Comparison of ENCODE assay signal across 16 cellular contexts in the genomic region with DNA sequence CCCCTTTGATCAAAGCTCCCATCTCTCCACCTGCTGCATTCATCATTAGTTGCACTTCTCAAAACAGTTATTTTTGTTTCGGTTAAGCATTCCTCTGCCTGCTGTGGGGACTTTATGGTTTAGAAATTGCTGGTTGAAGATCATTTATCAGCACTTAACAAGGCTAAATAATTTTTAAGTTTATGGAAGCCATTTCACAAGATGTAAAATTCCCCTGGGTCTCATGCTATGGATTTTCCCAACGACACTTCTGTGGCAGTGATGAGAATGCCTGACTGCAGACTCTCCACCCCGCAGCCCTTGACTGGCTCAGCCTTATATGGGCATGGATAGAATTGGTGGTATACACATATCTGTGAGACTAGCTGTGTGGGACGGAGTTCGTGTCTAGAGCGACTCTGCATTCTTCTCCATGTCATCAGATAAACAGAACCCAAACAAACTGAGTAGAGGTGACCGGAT. TPM values are rescaled to one million over a fixed set of nuclear protein-coding genes. Genes with fewer than 3 reads are reported as not detected.
A peak's percentile ranks its signal among the peaks of the same experiment; 100 is the strongest.
DNase-seq lines count a peak whose midpoint lies in the region; ATAC-seq and TF ChIP-seq lines count a peak whose summit lies in the region.
"Had no signal": no experiment of that assay in that cellular context is flagged by ENCODE, and none has a peak within 500 bp of the region (broad histone marks: within the 10 kb centered on the region; RNA-seq: fewer than 3 reads in every experiment).

No MANE protein-coding gene starts in this region.

- H3K27me3 ChIP-seq in right cardiac atrium (ENCODE audit: control insufficient read depth, insufficient read depth) (no peaks in the 10 kb centered on the region), sigmoid colon (no peaks in the 10 kb centered on the region), suprapubic skin (no peaks in the 10 kb centered on the region)

- TF ChIP-seq POLR2A in sigmoid colon (IDR thresholded peaks at IDR 0.05) (no peak), suprapubic skin (IDR thresholded peaks at IDR 0.05) (no peak)

- TF ChIP-seq CTCF in sigmoid colon (IDR thresholded peaks at IDR 0.05) (no peak), suprapubic skin (IDR thresholded peaks at IDR 0.05) (no peak)

- H3K4me3 ChIP-seq in right cardiac atrium (ENCODE audit: low read length) (no peak overlapping the region), sigmoid colon (no peak overlapping the region), suprapubic skin (no peak overlapping the region)

- peaks cover 22% of the 10 kb centered on the region for H3K4me1 ChIP-seq in right cardiac atrium (ENCODE audit: control insufficient read depth, insufficient read depth, low read length)
- peaks cover 0 to 74% (median 69%) of the 10 kb centered on the region in 4 donors for H3K4me1 ChIP-seq in sigmoid colon
- peaks cover 14% of the 10 kb centered on the region for H3K4me1 ChIP-seq in suprapubic skin

- H3K9me3 ChIP-seq in right cardiac atrium (ENCODE audit: control insufficient read depth, low read length) (no peaks in the 10 kb centered on the region), sigmoid colon (no peaks in the 10 kb centered on the region), suprapubic skin (no peaks in the 10 kb centered on the region)

- peaks cover 0 to 16% (median 6%) of the 10 kb centered on the region in 4 donors for H3K36me3 ChIP-seq in sigmoid colon
- no peaks in the 10 kb centered on the region for H3K36me3 ChIP-seq in suprapubic skin

- peaks cover 27% of the 10 kb centered on the region for H3K27me3 Mint-ChIP-seq in stimulated activated naive CD8-positive, alpha-beta T cell treated with anti-CD3 and anti-CD28 coated beads, Interleukin-15, amount 100 ng/mL, for 72 hours

- intact Hi-C loops in right cardiac atrium (cut with DNase I) (no loop called here), sigmoid colon (cut with DNase I) (no loop called here)

- H3K9me3 Mint-ChIP-seq in stimulated activated naive CD8-positive, alpha-beta T cell treated with anti-CD3 and anti-CD28 coated beads, Interleukin-15, amount 100 ng/mL, for 72 hours = no peaks in the 10 kb centered on the region
- H3K9me3 Mint-ChIP-seq: CD8-positive, alpha-beta memory T cell; HFFc6 had no signal

- peak; percentile 60 for DNase-seq in astrocyte of the hippocampus (ENCODE audit: low read depth, low spot score)
- DNase-seq in right cardiac atrium = no peak
- no peak for DNase-seq in sigmoid colon
- no peak for DNase-seq in suprapubic skin (ENCODE audit: low spot score in 2 of 2)
- no peak for DNase-seq in MV-4-11 (lab: John Stamatoyannopoulos, UW)
- no peak for DNase-seq in stimulated activated naive CD8-positive, alpha-beta T cell treated with anti-CD3 and anti-CD28 coated beads, Interleukin-15, amount 100 ng/mL, for 72 hours
- DNase-seq: CD8-positive, alpha-beta memory T cell; effector CD8-positive, alpha-beta T cell; head of caudate nucleus; HFFc6; NCI-H1436 treated with DMSO at 0.1 percent for 48 hours; SHP77 treated with DMSO at 0.1 percent for 48 hours; stimulated activated CD4-positive, alpha-beta T cell treated with anti-CD3 and anti-CD28 coated beads, Interleukin-4, amount 100 ng/mL, for 24 hours; stimulated activated naive CD4-positive, alpha-beta T cell treated with Interleukin-2 at 50 U/mL for 16 hours had no signal

- H3K27ac Mint-ChIP-seq in stimulated activated naive CD8-positive, alpha-beta T cell treated with anti-CD3 and anti-CD28 coated beads, Interleukin-15, amount 100 ng/mL, for 72 hours = no peak overlapping the region
- H3K27ac Mint-ChIP-seq: CD8-positive, alpha-beta memory T cell; HFFc6 had no signal

- ATAC-seq in GM19463 (IDR thresholded peaks at IDR 0.05; ENCODE audit: unreplicated experiment) = peak; percentile 65
- ATAC-seq in right cardiac atrium = no peak
- ATAC-seq in stimulated activated naive CD8-positive, alpha-beta T cell treated with anti-CD3 and anti-CD28 coated beads, Interleukin-15, amount 100 ng/mL, for 72 hours = no peak
- no peak for ATAC-seq in GM21786 (IDR thresholded peaks at IDR 0.05; ENCODE audit: unreplicated experiment)

- peak overlapping the region; percentile 45 for H3K27ac ChIP-seq in right cardiac atrium (ENCODE audit: low read length)
- peak overlapping the region; percentile 85 to 100 (median 90) for H3K27ac ChIP-seq in sigmoid colon
- H3K27ac ChIP-seq in suprapubic skin = no peak overlapping the region

- TF ChIP-seq EP300 in sigmoid colon (IDR thresholded peaks at IDR 0.05) = no peak
- TF ChIP-seq EP300 in suprapubic skin (IDR thresholded peaks at IDR 0.05) = no peak

- H3K4me1 Mint-ChIP-seq in stimulated activated naive CD8-positive, alpha-beta T cell treated with anti-CD3 and anti-CD28 coated beads, Interleukin-15, amount 100 ng/mL, for 72 hours = peaks cover 4% of the 10 kb centered on the region
- H3K4me1 Mint-ChIP-seq: CD8-positive, alpha-beta memory T cell had no signal

- 51% methylated on average over 7 of the region's 7 CpGs for WGBS in right cardiac atrium
- 79 to 90% methylated on average over 7 of the region's 7 CpGs for WGBS in sigmoid colon, 2 donors
- 74% methylated on average over 7 of the region's 7 CpGs for WGBS in suprapubic skin

- H3K4me3 Mint-ChIP-seq in stimulated activated naive CD8-positive, alpha-beta T cell treated with anti-CD3 and anti-CD28 coated beads, Interleukin-15, amount 100 ng/mL, for 72 hours = no peak overlapping the region
- H3K4me3 Mint-ChIP-seq: CD8-positive, alpha-beta memory T cell; HFFc6 had no signal

RNA-seq across cellular contexts. Expression of a gene that starts 52.8 kb away (rescaled TPM):
- total RNA-seq in right cardiac atrium (100 to 1,000 TPM in 3 of 4 donors, 10 to 100 TPM in 1; 84.7 to 268 (median 123) TPM), sigmoid colon (1,000 to 10,000 TPM in 1 of 4 donors, 100 to 1,000 TPM in 3; 306 to 1,039 (median 489) TPM), suprapubic skin (10 to 100 TPM; 43.0 to 72.7 (median 53.5) TPM)
- polyA plus RNA-seq in right cardiac atrium (101 TPM), sigmoid colon (10 to 100 TPM; 24.0 to 83.5 (median 25.2) TPM)
- total RNA-seq: CD8-positive, alpha-beta memory T cell had no signal
- polyA plus RNA-seq: CD8-positive, alpha-beta memory T cell had no signal

RNA-seq across cellular contexts. Expression of a gene that starts 52.9 kb away (rescaled TPM):
- total RNA-seq in right cardiac atrium = 100 to 1,000 TPM in 3 of 4 donors, 10 to 100 TPM in 1; 91.9 to 267 (median 118) TPM
- polyA plus RNA-seq in right cardiac atrium = 69.8 TPM
- 100 to 1,000 TPM; 235 to 598 (median 350) TPM for total RNA-seq in sigmoid colon
- polyA plus RNA-seq in sigmoid colon = 10 to 100 TPM in 2 of 3 donors, 1 to 10 TPM in 1; 9.2 to 60.5 (median 10.8) TPM
- total RNA-seq in suprapubic skin = 10 to 100 TPM; 36.7 to 60.8 (median 43.6) TPM
- total RNA-seq: CD8-positive, alpha-beta memory T cell had no signal
- polyA plus RNA-seq: CD8-positive, alpha-beta memory T cell had no signal
